18 cellular contexts compared by ENCODE assay signal in the genomic region with DNA sequence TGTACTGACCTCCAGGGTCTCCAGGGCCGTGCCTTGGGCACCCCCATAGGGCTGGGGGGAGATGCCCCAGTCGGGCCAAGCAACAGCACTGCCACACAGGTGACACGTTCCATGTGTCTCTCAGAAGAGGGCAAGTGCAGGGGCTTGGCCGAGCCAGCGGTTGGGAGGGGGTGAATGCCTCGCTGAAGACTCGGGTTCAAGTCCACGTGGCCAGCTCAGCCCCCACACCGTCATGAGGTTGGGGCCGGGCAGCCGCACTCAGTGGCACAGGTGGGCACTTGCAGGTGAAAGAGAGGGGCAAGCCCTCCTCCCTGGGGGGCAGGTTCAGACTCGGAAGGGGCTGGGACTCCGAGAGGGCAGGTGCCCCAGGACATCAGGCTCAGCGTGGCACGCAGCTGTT.
"Had no signal": no experiment of that assay in that cellular context is flagged by ENCODE, and none has a peak within 500 bp of the region (broad histone marks: within the 10 kb centered on the region; RNA-seq: fewer than 3 reads in every experiment).

No MANE protein-coding gene starts in this region.

- H3K27me3 ChIP-seq: heart left ventricle, neutrophil, right atrium auricular region, sigmoid colon, suprapubic skin, thyroid gland had no signal

- H3K27me3 Mint-ChIP-seq: dendritic cell treated with granulocyte-macrophage colony-stimulating factor and Interleukin-4, amounts not matched to agents 40 ng/mL and 50 ng/mL, for 4 days; naive B cell; stimulated activated naive B cell treated with anti-CD40 and anti-IgM and Interleukin-4, amounts not matched to agents 10 μg/mL and 1 μg/mL and 100 μg/mL, for 72 hours; type B pancreatic cell had no signal

- FAIRE-seq: colon had no signal

- H3K27ac ChIP-seq: heart left ventricle, neutrophil, right atrium auricular region, sigmoid colon, skin epidermis, suprapubic skin, thyroid gland had no signal

- H3K9me3 ChIP-seq: heart left ventricle, neutrophil, right atrium auricular region, sigmoid colon, suprapubic skin, thyroid gland had no signal

- H3K9me3 Mint-ChIP-seq: dendritic cell treated with granulocyte-macrophage colony-stimulating factor and Interleukin-4, amounts not matched to agents 40 ng/mL and 50 ng/mL, for 4 days; naive B cell; nephron progenitor cell; stimulated activated naive B cell treated with anti-CD40 and anti-IgM and Interleukin-4, amounts not matched to agents 10 μg/mL and 1 μg/mL and 100 μg/mL, for 72 hours; type B pancreatic cell had no signal

- H3K27ac Mint-ChIP-seq: type B pancreatic cell had no signal

- H3K36me3 ChIP-seq: right atrium auricular region, sigmoid colon, thyroid gland had no signal

- H3K4me1 ChIP-seq: heart left ventricle, right atrium auricular region, sigmoid colon, suprapubic skin, thyroid gland had no signal

- DNase-seq: foreskin melanocyte; heart left ventricle; hippocampal formation; mesendoderm; nephron progenitor cell; sigmoid colon; stimulated activated CD4-positive, alpha-beta T cell treated with anti-CD3 and anti-CD28 coated beads, Interleukin-2, amount 100 ng/mL, for 24 hours; stimulated activated CD4-positive, alpha-beta T cell treated with anti-CD3 and anti-CD28 coated beads, Interleukin-4, amount 100 ng/mL, for 4 hours; stimulated activated naive B cell treated with anti-CD40 and anti-IgM and Interleukin-4, amounts not matched to agents 10 μg/mL and 1 μg/mL and 100 μg/mL, for 72 hours; thyroid gland had no signal

- H3K4me3 ChIP-seq: heart left ventricle, right atrium auricular region, sigmoid colon, skin epidermis, suprapubic skin, thyroid gland had no signal

- H3K4me3 Mint-ChIP-seq: nephron progenitor cell, type B pancreatic cell had no signal
